8 cellular contexts compared by ENCODE assay signal in genomic region chr6:107318100-107318736, GRCh38.
DNase-seq lines count a peak whose midpoint lies in the region; ATAC-seq, FAIRE-seq and TF ChIP-seq lines count a peak whose summit lies in the region.

No MANE protein-coding gene starts in this region.

- DNase-seq in Jurkat, Clone E6-1 (ENCODE audit: low read depth, low spot score) = peak; percentile 24
- peak; percentile 27 for DNase-seq in RCC 7860 (ENCODE audit: low spot score)
- DNase-seq in islet precursor cell = peak; percentile 73
- peak; percentile 9 to 18 for DNase-seq in stimulated activated CD8-positive, alpha-beta memory T cell treated with anti-CD3 and anti-CD28 coated beads, Interleukin-15, amount 100 ng/mL, for 48 hours (ENCODE audit: low read depth in 2 of 2)
- no peak for DNase-seq in effector CD8-positive, alpha-beta T cell (lab: John Stamatoyannopoulos, UW)

- peak; percentile 86 for ATAC-seq in GM21390 (IDR thresholded peaks at IDR 0.05; ENCODE audit: unreplicated experiment)

- TF ChIP-seq CTCF in brain (conservative IDR thresholded peaks at IDR 0.05) = peak; percentile 72 to 73

- peak overlapping the region in 1 of 5 experiments; percentile 30 for H3K27ac Mint-ChIP-seq in brain

- H3K27me3 Mint-ChIP-seq in brain = no peaks in the 10 kb centered on the region

- H3K4me3 ChIP-seq in Jurkat, Clone E6-1 (ENCODE audit: low read length) = no peak overlapping the region

- H3K9me3 Mint-ChIP-seq in brain = no peaks in the 10 kb centered on the region

- peaks cover 34% of the 10 kb centered on the region for H3K4me1 Mint-ChIP-seq in brain

- no peak overlapping the region for H3K4me3 Mint-ChIP-seq in brain

- no peaks in the 10 kb centered on the region for H3K36me3 Mint-ChIP-seq in brain

- FAIRE-seq in G401.6 (lab: Jason Lieb, UNC) (peak; percentile 89), RCC 7860 (lab: Jason Lieb, UNC) (peak; percentile 10)
